21 cellular contexts compared by ENCODE assay signal in genomic region chr15:66600240-66600627, GRCh38. TPM values are rescaled to one million over a fixed set of nuclear protein-coding genes. Genes with fewer than 3 reads are reported as not detected.
"Had no signal": no experiment of that assay in that cellular context is flagged by ENCODE, and none has a peak within 500 bp of the region (broad histone marks: within the 10 kb centered on the region; RNA-seq: fewer than 3 reads in every experiment).

No MANE protein-coding gene starts in this region.

- ATAC-seq: activated CD4-positive, CD25-positive, alpha-beta regulatory T cell treated with anti-CD3 and anti-CD28 coated beads, Interleukin-2, amount 50 U/mL, for 24 hours; activated T-cell treated with anti-CD3 and anti-CD28 coated beads, Interleukin-2, amount 50 U/mL, for 4 hours; Panc1 had no signal

- DNase-seq: activated CD4-positive, alpha-beta T cell treated with anti-CD3 and anti-CD28 coated beads for 4 hours; activated CD8-positive, alpha-beta memory T cell treated with anti-CD3 and anti-CD28 coated beads for 24 hours; activated effector memory CD4-positive, alpha-beta T cell treated with anti-CD3 and anti-CD28 coated beads, Interleukin-2, amount 50 U/mL, for 16 hours; activated naive CD4-positive, alpha-beta T cell treated with Interleukin-2 at 50 U/mL for 16 hours; activated T-cell treated with anti-CD3 and anti-CD28 coated beads, Interleukin-2, amount 50 U/mL, for 4 hours; amygdala; KG1; NCI-H1048; NCI-H146; NCI-H187 treated with DMSO at 0.1 percent for 48 hours; NCI-H2081 treated with DMSO at 0.1 percent for 48 hours; NCI-H446 treated with DMSO at 0.1 percent for 48 hours; NCI-H524 treated with DMSO at 0.1 percent for 48 hours; NCI-H748 treated with DMSO at 0.1 percent for 48 hours; NK-92 treated with Interleukin-12 subunit alpha and Interleukin-12 subunit beta, amount 100 ng/mL, for 24 hours; OCI-M1; RPMI8226; SHP77 treated with DMSO at 0.1 percent for 48 hours had no signal

RNA-seq across cellular contexts. Expression of gene LCTL, which starts 34.4 kb away (rescaled TPM):
- total RNA-seq: activated T-cell treated with anti-CD3 and anti-CD28 coated beads, Interleukin-2, amount 50 U/mL, for 4 hours had no signal
- polyA plus RNA-seq: IgD-negative memory B cell had no signal
